1 cellular context compared by ENCODE assay signal in the genomic region with DNA sequence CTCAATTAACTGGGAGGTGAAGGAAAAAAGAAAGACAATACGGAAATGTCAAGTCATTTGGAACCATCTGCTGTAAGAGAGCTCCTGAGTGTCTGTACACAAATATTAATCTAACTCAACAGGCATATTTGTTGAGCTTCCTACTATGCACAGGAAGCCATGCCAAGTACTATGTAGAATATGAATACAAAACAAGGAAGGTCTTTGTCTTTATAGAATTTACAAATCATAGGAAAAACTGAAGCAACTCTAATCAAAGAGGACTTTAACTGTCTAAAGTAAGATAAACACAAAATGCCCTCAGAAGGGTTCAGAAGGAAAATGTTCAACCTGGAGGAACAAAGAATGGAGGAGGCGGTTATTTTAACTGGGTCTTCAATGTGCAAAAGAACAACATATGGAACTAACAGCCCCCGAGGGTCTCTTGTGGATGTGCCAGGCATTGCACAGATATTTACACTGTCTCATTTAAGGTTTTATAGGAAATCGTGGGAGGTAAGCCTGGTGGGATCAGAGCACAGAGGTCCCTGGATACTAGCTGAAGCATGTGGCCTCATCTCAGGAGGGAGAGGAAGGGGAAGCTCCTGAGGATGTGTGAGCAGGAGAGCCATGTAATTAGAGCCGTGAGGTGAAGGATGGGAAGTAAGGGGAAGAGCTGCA.
TF ChIP-seq lines count a peak whose summit lies in the region.

No MANE protein-coding gene starts in this region.

TF ChIP-seq in A549, 52 proteins besides CTCF, POLR2A, EP300 and RAD21 (continued from another document):
- TF ChIP-seq, protein P1, sequence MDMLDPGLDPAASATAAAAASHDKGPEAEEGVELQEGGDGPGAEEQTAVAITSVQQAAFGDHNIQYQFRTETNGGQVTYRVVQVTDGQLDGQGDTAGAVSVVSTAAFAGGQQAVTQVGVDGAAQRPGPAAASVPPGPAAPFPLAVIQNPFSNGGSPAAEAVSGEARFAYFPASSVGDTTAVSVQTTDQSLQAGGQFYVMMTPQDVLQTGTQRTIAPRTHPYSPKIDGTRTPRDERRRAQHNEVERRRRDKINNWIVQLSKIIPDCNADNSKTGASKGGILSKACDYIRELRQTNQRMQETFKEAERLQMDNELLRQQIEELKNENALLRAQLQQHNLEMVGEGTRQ (IDR thresholded peaks at IDR 0.05), result no peak
- TF ChIP-seq SMC3 (IDR thresholded peaks at IDR 0.05) (no peak), MYC (IDR thresholded peaks at IDR 0.05; ENCODE audit: borderline replicate concordance, low read length) (no peak)
TF ChIP-seq in A549: peak in this region for 0.
